In the genomic region with DNA sequence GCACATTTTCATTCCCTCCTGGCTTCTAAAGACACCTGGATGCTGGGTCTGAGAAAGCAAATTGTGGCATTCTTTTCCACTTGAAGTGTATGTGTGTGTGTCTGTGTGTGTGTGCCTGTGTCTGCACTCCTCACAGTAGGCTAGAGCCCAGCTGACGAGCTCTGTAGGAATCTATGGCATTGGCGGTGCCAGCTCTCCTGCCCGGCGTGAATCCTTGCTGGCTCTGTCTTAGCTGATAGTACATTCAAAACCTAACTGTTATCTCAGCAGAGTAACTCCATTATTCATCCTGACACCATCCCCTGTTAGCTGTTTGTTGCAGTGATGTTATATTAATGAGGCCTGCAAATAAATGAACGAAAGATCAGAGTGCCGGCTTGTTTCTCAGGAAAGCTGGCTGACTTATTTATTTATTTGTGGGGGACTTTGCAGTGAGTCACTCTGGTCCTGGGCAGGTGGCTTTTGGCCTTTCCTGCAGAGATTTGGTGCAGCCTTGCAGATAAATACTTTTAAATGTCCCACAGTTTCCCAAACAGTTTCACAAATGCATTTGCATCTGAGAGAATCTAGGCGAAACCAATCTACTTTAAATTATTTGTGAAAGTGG, we compare ENCODE assay signal across 23 cellular contexts.
DNase-seq lines count a peak whose midpoint lies in the region; ATAC-seq and TF ChIP-seq lines count a peak whose summit lies in the region.
"Had no signal": no experiment of that assay in that cellular context is flagged by ENCODE, and none has a peak within 500 bp of the region (broad histone marks: within the 10 kb centered on the region; RNA-seq: fewer than 3 reads in every experiment).

No MANE protein-coding gene starts in this region.

- H3K36me3 ChIP-seq in SK-N-SH (replicated peaks in 1 of 2; ENCODE audit: control insufficient read depth in 1 of 2, insufficient read depth in 2 of 2, low read length in 1 of 2): peaks cover 37 to 53% of the 10 kb centered on the region in 2 experiments

- ATAC-seq in SK-N-SH treated with all-trans-retinoic acid at 6 μM for 48 hours (no peak), GM21447 (IDR thresholded peaks at IDR 0.05; ENCODE audit: unreplicated experiment) (no peak), HG02973 (IDR thresholded peaks at IDR 0.05; ENCODE audit: unreplicated experiment) (no peak), HG02798 (IDR thresholded peaks at IDR 0.05; ENCODE audit: poor library complexity, unreplicated experiment) (no peak)
- ATAC-seq: HCT116 had no signal

- H3K27ac ChIP-seq in SK-N-SH (ENCODE audit: low read depth in 2 of 2, low read length in 1 of 2): no peak overlapping the region
- H3K27ac ChIP-seq: 22Rv1 had no signal

- CTCF ChIA-PET in SK-N-SH (lab: Yijun Ruan, JAX): interaction anchor here (0.6 to 5.5 kb wide), 10 partner anchors 9 to 1179 kb away, joined by 3 to 39 read pairs (median 10); a partner anchor contains a TSS

- H4K20me1 ChIP-seq in SK-N-SH (ENCODE audit: insufficient read depth): no peaks in the 10 kb centered on the region

- H3K4me2 ChIP-seq in SK-N-SH: no peak overlapping the region

- no peak for TF ChIP-seq RAD21 in SK-N-SH (IDR thresholded peaks at IDR 0.05; ENCODE audit: low read length)

- no peaks in the 10 kb centered on the region for H3K27me3 ChIP-seq in SK-N-SH (ENCODE audit: insufficient read depth)
- H3K27me3 ChIP-seq: BE2C had no signal

- no peak overlapping the region for H3K9ac ChIP-seq in SK-N-SH

- no peaks in the 10 kb centered on the region for H3K79me2 ChIP-seq in SK-N-SH (ENCODE audit: insufficient read depth)

- no peak overlapping the region for H2AFZ ChIP-seq in SK-N-SH (ENCODE audit: low read depth)

- TF ChIP-seq CTCF in SK-N-SH (IDR thresholded peaks at IDR 0.05) (no peak), astrocyte of the spinal cord (IDR thresholded peaks at IDR 0.05; ENCODE audit: low read depth, low read length) (no peak)

- in situ Hi-C loops in astrocyte of the spinal cord (cut with HindIII; ENCODE audit: low sequenced_read_pairs): no loop called here

- H3F3A ChIP-seq in SK-N-SH (replicated peaks; ENCODE audit: insufficient read depth): no peaks in the 10 kb centered on the region

- DNase-seq in SK-N-SH (no peak), astrocyte of the spinal cord (ENCODE audit: low read depth, low spot score) (peak; percentile 50), kidney glomerular epithelial cell (lab: John Stamatoyannopoulos, UW) (peak; percentile 56), retina (peak; percentile 52)
- DNase-seq: BE2C; CD4-positive, CD25-positive, alpha-beta regulatory T cell; COR-L47; DMS 273 treated with DMSO at 0.1 percent for 48 hours; GDM1; KBM-7; MV-4-11; NCI-H1694 treated with DMSO at 0.1 percent for 48 hours; NCI-H510A; NCI-H748 treated with DMSO at 0.1 percent for 48 hours; NK-92 treated with Interleukin-12 subunit alpha and Interleukin-12 subunit beta, amount 100 ng/mL, for 24 hours; OCI-M1; SHP77 had no signal

- H3K4me3 ChIP-seq in SK-N-SH (ENCODE audit: low read depth in 2 of 2, low read length in 1 of 2): no peak overlapping the region
- no peak overlapping the region for H3K4me3 ChIP-seq in astrocyte of the spinal cord (ENCODE audit: low read depth, low read length)

- H3K9me2 ChIP-seq in SK-N-SH: no peaks in the 10 kb centered on the region

- POLR2A ChIA-PET in SK-N-SH (lab: Yijun Ruan, JAX): no interaction called here

- no peaks in the 10 kb centered on the region for H3K9me3 ChIP-seq in SK-N-SH
- H3K9me3 ChIP-seq: BE2C had no signal

- TF ChIP-seq EP300 in SK-N-SH (IDR thresholded peaks at IDR 0.05; ENCODE audit: borderline replicate concordance in 1 of 2, low read depth in 1 of 2, low read length in 1 of 2): no peak

- H3K4me1 ChIP-seq in SK-N-SH (ENCODE audit: control insufficient read depth in 1 of 2, insufficient read depth in 2 of 2, low read depth in 1 of 2, low read length in 1 of 2): peaks cover 0 to 15% of the 10 kb centered on the region in 2 experiments; a peak in 2 of 4 replicates

- 72% methylated on average over 5 of the region's 7 CpGs for WGBS in SK-N-SH (ENCODE audit: low lambda C conversion rate)

TF ChIP-seq in SK-N-SH treated with all-trans-retinoic acid at 6 μM for 48 hours, 23 proteins besides CTCF, POLR2A, EP300 and RAD21:
- TF ChIP-seq TCF4 (CRISPR knock-in tag; IDR thresholded peaks at IDR 0.05; ENCODE audit: borderline replicate concordance) (no peak), ZFP3 (CRISPR knock-in tag; IDR thresholded peaks at IDR 0.05) (peak; percentile 92)

TF ChIP-seq in SK-N-SH, 30 proteins besides CTCF, POLR2A, EP300 and RAD21:
- TF ChIP-seq FOXM1 (IDR thresholded peaks at IDR 0.05; ENCODE audit: low read depth): no peak
- TF ChIP-seq RFX5 (IDR thresholded peaks at IDR 0.05; ENCODE audit: low read length): no peak
- no peak for TF ChIP-seq TEAD4 (IDR thresholded peaks at IDR 0.05; ENCODE audit: borderline replicate concordance, insufficient read depth)
- TF ChIP-seq, protein P1, sequence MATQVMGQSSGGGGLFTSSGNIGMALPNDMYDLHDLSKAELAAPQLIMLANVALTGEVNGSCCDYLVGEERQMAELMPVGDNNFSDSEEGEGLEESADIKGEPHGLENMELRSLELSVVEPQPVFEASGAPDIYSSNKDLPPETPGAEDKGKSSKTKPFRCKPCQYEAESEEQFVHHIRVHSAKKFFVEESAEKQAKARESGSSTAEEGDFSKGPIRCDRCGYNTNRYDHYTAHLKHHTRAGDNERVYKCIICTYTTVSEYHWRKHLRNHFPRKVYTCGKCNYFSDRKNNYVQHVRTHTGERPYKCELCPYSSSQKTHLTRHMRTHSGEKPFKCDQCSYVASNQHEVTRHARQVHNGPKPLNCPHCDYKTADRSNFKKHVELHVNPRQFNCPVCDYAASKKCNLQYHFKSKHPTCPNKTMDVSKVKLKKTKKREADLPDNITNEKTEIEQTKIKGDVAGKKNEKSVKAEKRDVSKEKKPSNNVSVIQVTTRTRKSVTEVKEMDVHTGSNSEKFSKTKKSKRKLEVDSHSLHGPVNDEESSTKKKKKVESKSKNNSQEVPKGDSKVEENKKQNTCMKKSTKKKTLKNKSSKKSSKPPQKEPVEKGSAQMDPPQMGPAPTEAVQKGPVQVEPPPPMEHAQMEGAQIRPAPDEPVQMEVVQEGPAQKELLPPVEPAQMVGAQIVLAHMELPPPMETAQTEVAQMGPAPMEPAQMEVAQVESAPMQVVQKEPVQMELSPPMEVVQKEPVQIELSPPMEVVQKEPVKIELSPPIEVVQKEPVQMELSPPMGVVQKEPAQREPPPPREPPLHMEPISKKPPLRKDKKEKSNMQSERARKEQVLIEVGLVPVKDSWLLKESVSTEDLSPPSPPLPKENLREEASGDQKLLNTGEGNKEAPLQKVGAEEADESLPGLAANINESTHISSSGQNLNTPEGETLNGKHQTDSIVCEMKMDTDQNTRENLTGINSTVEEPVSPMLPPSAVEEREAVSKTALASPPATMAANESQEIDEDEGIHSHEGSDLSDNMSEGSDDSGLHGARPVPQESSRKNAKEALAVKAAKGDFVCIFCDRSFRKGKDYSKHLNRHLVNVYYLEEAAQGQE (IDR thresholded peaks at IDR 0.05; ENCODE audit: low read depth, low read length): no peak
- no peak for TF ChIP-seq NFIC (IDR thresholded peaks at IDR 0.05; ENCODE audit: borderline replicate concordance)
- no peak for TF ChIP-seq TCF12 (IDR thresholded peaks at IDR 0.05)
- TF ChIP-seq MEF2A (IDR thresholded peaks at IDR 0.05; ENCODE audit: borderline replicate concordance, low read depth): no peak
